1 cellular context compared by ENCODE assay signal in the genomic region with DNA sequence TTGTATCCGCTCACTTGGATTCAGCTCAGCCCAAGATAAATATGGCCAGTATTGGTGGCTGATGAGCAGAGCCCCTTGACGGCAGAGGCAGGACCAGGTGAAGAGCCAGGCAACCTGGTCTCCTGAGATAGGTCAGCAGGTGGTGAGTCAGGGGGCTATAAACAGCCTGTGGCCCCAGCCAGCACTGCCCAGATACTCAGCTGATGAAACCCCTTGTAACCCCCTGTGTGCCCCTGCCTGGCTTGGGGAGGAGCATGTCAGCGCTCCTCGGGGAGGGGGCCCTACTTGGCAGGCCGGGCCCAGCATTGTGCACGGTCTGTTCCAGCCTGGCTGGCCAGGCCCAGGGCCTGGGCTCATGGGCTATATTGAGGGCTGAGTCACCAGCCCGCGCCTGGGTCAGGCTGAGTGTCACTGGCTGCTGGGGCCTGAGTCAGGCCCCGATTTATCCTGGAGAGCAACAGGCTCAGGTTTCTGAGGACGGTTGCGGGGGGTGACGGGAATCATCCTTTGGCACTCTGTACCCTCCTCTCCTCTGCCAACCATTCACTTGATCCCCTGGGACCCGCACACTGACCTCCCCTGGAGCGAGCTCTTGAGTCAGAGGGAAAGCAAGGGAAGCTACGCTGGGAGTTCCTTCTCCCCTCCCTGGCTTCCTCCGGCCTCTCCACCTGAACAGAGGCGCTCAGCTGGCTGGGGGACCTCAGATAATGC.
A peak's percentile ranks its signal among the peaks of the same experiment; 100 is the strongest.
TF ChIP-seq lines count a peak whose summit lies in the region.

No MANE protein-coding gene starts in this region.

TF ChIP-seq in WTC11, 78 proteins besides CTCF, POLR2A, EP300 and RAD21:
- TF ChIP-seq ZNF138 (CRISPR knock-in tag; conservative IDR thresholded peaks at IDR 0.05): no peak
- TF ChIP-seq SMAD3 (CRISPR knock-in tag; IDR thresholded peaks at IDR 0.05; ENCODE audit: borderline replicate concordance): no peak
- TF ChIP-seq ZNF425 (CRISPR knock-in tag; conservative IDR thresholded peaks at IDR 0.05): no peak
- TF ChIP-seq FOXP1 (CRISPR knock-in tag; IDR thresholded peaks at IDR 0.05; ENCODE audit: borderline replicate concordance): peak; percentile 19; the same call in 1 of the 2 replicates
- TF ChIP-seq GABPB1 (CRISPR knock-in tag; IDR thresholded peaks at IDR 0.05): peak; percentile 89
- no peak for TF ChIP-seq PRDM15 (CRISPR knock-in tag; IDR thresholded peaks at IDR 0.05)
- TF ChIP-seq ZNF396 (CRISPR knock-in tag; IDR thresholded peaks at IDR 0.05; ENCODE audit: borderline replicate concordance): no peak
- TF ChIP-seq, protein P1, sequence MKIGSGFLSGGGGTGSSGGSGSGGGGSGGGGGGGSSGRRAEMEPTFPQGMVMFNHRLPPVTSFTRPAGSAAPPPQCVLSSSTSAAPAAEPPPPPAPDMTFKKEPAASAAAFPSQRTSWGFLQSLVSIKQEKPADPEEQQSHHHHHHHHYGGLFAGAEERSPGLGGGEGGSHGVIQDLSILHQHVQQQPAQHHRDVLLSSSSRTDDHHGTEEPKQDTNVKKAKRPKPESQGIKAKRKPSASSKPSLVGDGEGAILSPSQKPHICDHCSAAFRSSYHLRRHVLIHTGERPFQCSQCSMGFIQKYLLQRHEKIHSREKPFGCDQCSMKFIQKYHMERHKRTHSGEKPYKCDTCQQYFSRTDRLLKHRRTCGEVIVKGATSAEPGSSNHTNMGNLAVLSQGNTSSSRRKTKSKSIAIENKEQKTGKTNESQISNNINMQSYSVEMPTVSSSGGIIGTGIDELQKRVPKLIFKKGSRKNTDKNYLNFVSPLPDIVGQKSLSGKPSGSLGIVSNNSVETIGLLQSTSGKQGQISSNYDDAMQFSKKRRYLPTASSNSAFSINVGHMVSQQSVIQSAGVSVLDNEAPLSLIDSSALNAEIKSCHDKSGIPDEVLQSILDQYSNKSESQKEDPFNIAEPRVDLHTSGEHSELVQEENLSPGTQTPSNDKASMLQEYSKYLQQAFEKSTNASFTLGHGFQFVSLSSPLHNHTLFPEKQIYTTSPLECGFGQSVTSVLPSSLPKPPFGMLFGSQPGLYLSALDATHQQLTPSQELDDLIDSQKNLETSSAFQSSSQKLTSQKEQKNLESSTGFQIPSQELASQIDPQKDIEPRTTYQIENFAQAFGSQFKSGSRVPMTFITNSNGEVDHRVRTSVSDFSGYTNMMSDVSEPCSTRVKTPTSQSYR (CRISPR knock-in tag; IDR thresholded peaks at IDR 0.05): no peak
TF ChIP-seq in WTC11: peak in this region for 2.
